Comparison of ENCODE assay signal across 8 cellular contexts in genomic region chr6:84774174-84775158, GRCh38. TPM values are rescaled to one million over a fixed set of nuclear protein-coding genes. Genes with fewer than 3 reads are reported as not detected.
A peak's percentile ranks its signal among the peaks of the same experiment; 100 is the strongest.
DNase-seq lines count a peak whose midpoint lies in the region; ATAC-seq and TF ChIP-seq lines count a peak whose summit lies in the region.

No MANE protein-coding gene starts in this region.

- ATAC-seq in activated CD4-positive, alpha-beta T cell treated with anti-CD3 and anti-CD28 coated beads for 36 hours = peak; percentile 85
- peak; percentile 59 for ATAC-seq in HG03097 (IDR thresholded peaks at IDR 0.05; ENCODE audit: low FRiP score, unreplicated experiment)
- ATAC-seq in stimulated activated naive B cell treated with anti-CD40 and anti-IgM and Interleukin-4, amounts not matched to agents 10 μg/mL and 1 μg/mL and 100 μg/mL, for 72 hours (replicated peaks) = peak; percentile 43 to 52

- H3K27me3 Mint-ChIP-seq in activated CD4-positive, alpha-beta T cell treated with anti-CD3 and anti-CD28 coated beads for 36 hours = peaks cover 55% of the 10 kb centered on the region
- H3K27me3 Mint-ChIP-seq in stimulated activated naive B cell treated with anti-CD40 and anti-IgM and Interleukin-4, amounts not matched to agents 10 μg/mL and 1 μg/mL and 100 μg/mL, for 72 hours = peaks cover 64 to 79% of the 10 kb centered on the region in 2 donors

- POLR2A ChIA-PET in activated CD4-positive, alpha-beta T cell treated with anti-CD3 and anti-CD28 coated beads for 36 hours (lab: Charles Lee) = no interaction called here
- POLR2A ChIA-PET in HEK293T (lab: Yijun Ruan, JAX) = interaction anchor here (1.0 to 2.3 kb wide), 4 partner anchors 10 to 130 kb away, joined by 3 to 18 read pairs (median 6); partner anchors contain the start of gene TBX18

- H3K36me3 ChIP-seq in iPS-18a (ENCODE audit: control insufficient read depth, low read depth, low read length) = no peaks in the 10 kb centered on the region

- no peak overlapping the region for H3K9ac ChIP-seq in iPS-18a (ENCODE audit: low read length)

- no peak overlapping the region for H3K27ac Mint-ChIP-seq in activated CD4-positive, alpha-beta T cell treated with anti-CD3 and anti-CD28 coated beads for 36 hours
- H3K27ac Mint-ChIP-seq in stimulated activated naive B cell treated with anti-CD40 and anti-IgM and Interleukin-4, amounts not matched to agents 10 μg/mL and 1 μg/mL and 100 μg/mL, for 72 hours = peak overlapping the region; percentile 25

- no peaks in the 10 kb centered on the region for H3K9me3 ChIP-seq in iPS-18a (ENCODE audit: control insufficient read depth, low read depth, low read length)

- H3K36me3 Mint-ChIP-seq in activated CD4-positive, alpha-beta T cell treated with anti-CD3 and anti-CD28 coated beads for 36 hours (ENCODE audit: low read depth) = peaks cover 3% of the 10 kb centered on the region
- H3K36me3 Mint-ChIP-seq in stimulated activated naive B cell treated with anti-CD40 and anti-IgM and Interleukin-4, amounts not matched to agents 10 μg/mL and 1 μg/mL and 100 μg/mL, for 72 hours = peaks cover 0 to 5% of the 10 kb centered on the region in 2 donors

- peak; percentile 56 for DNase-seq in activated CD4-positive, alpha-beta T cell treated with anti-CD3 and anti-CD28 coated beads for 36 hours
- DNase-seq in activated CD4-positive, alpha-beta T cell treated with anti-CD3 and anti-CD28 coated beads, Interleukin-2, amount 50 U/mL, for 1 hour = no peak
- DNase-seq in amniotic epithelial cell (ENCODE audit: low read depth) (peak; percentile 24), HEK293T (ENCODE audit: extremely low spot score) (no peak), NOMO-1 treated with dmso at 0.1 percent for 144 hours (lab: John Stamatoyannopoulos, UW; ENCODE audit: unreplicated experiment) (no peak)
- DNase-seq in stimulated activated naive B cell treated with anti-CD40 and anti-IgM and Interleukin-4, amounts not matched to agents 10 μg/mL and 1 μg/mL and 100 μg/mL, for 72 hours = no peak

- intact Hi-C loops in activated CD4-positive, alpha-beta T cell treated with anti-CD3 and anti-CD28 coated beads for 36 hours (cut with DNase I, micrococcal nuclease) = loop anchor here in 1 of 2 experiments (2.0 to 10.0 kb wide), 3 partner anchors 350 to 890 kb away; no protein-coding TSS in a partner anchor

- H3K4me1 ChIP-seq in iPS-18a (ENCODE audit: control insufficient read depth, low read depth, low read length) = no peaks in the 10 kb centered on the region

- H3K4me3 ChIP-seq in iPS-18a (ENCODE audit: low read length) = peak overlapping the region; percentile 64

- peaks cover 3% of the 10 kb centered on the region for H3K4me1 Mint-ChIP-seq in activated CD4-positive, alpha-beta T cell treated with anti-CD3 and anti-CD28 coated beads for 36 hours
- H3K4me1 Mint-ChIP-seq in stimulated activated naive B cell treated with anti-CD40 and anti-IgM and Interleukin-4, amounts not matched to agents 10 μg/mL and 1 μg/mL and 100 μg/mL, for 72 hours = peaks cover 7 to 25% of the 10 kb centered on the region in 2 donors

- no peak overlapping the region for H3K27ac ChIP-seq in iPS-18a (ENCODE audit: low read length)

- peaks cover 88% of the 10 kb centered on the region for H3K27me3 ChIP-seq in iPS-18a (ENCODE audit: control insufficient read depth, insufficient read depth, low read length)

- CTCF ChIA-PET in activated CD4-positive, alpha-beta T cell treated with anti-CD3 and anti-CD28 coated beads for 36 hours (lab: Charles Lee) = no interaction called here
- CTCF ChIA-PET in HEK293T (lab: Yijun Ruan, JAX) = interaction anchor here (0.6 to 1.3 kb wide), 7 partner anchors 10 to 362 kb away, joined by 3 to 5 read pairs (median 3); partner anchors contain the start of gene TBX18

- H3K9me3 Mint-ChIP-seq in activated CD4-positive, alpha-beta T cell treated with anti-CD3 and anti-CD28 coated beads for 36 hours (ENCODE audit: low read depth) = peaks cover under 1% of the 10 kb centered on the region
- peaks cover 0 to 3% of the 10 kb centered on the region in 2 donors for H3K9me3 Mint-ChIP-seq in stimulated activated naive B cell treated with anti-CD40 and anti-IgM and Interleukin-4, amounts not matched to agents 10 μg/mL and 1 μg/mL and 100 μg/mL, for 72 hours

- no peak overlapping the region for H3K4me3 Mint-ChIP-seq in activated CD4-positive, alpha-beta T cell treated with anti-CD3 and anti-CD28 coated beads for 36 hours
- H3K4me3 Mint-ChIP-seq in stimulated activated naive B cell treated with anti-CD40 and anti-IgM and Interleukin-4, amounts not matched to agents 10 μg/mL and 1 μg/mL and 100 μg/mL, for 72 hours = peak overlapping the region in 1 of 2 donors; percentile 13

TF ChIP-seq in HEK293T, 16 proteins besides CTCF, POLR2A, EP300 and RAD21:
- TF ChIP-seq CTBP1 (IDR thresholded peaks at IDR 0.05; ENCODE audit: borderline replicate concordance) (no peak), NFRKB (IDR thresholded peaks at IDR 0.05) (no peak), PKNOX1 (IDR thresholded peaks at IDR 0.05) (no peak), TARDBP (IDR thresholded peaks at IDR 0.05) (no peak)

RNA-seq across cellular contexts. Expression of gene TBX18, which starts 10.1 kb away (rescaled TPM):
- not detected for total RNA-seq in activated CD4-positive, alpha-beta T cell treated with anti-CD3 and anti-CD28 coated beads for 36 hours

Comparison
In these comparisons a context has a peak if more than half of its experiments do, and no peak if none do; other contexts are left out.
1. DNase-seq: peak in activated CD4-positive, alpha-beta T cell treated with anti-CD3 and anti-CD28 coated beads for 36 hours (single experiment) and amniotic epithelial cell (single experiment); none in activated CD4-positive, alpha-beta T cell treated with anti-CD3 and anti-CD28 coated beads, Interleukin-2, amount 50 U/mL, for 1 hour (single experiment), stimulated activated naive B cell treated with anti-CD40 and anti-IgM and Interleukin-4, amounts not matched to agents 10 μg/mL and 1 μg/mL and 100 μg/mL, for 72 hours (single experiment), HEK293T (single experiment) and NOMO-1 treated with dmso at 0.1 percent for 144 hours (single experiment).
2. Peak in every context shown above with its lines, with median percentiles within 50 percentile points of each other: ATAC-seq.